ENCODE assay signal across 24 cellular contexts in the genomic region with DNA sequence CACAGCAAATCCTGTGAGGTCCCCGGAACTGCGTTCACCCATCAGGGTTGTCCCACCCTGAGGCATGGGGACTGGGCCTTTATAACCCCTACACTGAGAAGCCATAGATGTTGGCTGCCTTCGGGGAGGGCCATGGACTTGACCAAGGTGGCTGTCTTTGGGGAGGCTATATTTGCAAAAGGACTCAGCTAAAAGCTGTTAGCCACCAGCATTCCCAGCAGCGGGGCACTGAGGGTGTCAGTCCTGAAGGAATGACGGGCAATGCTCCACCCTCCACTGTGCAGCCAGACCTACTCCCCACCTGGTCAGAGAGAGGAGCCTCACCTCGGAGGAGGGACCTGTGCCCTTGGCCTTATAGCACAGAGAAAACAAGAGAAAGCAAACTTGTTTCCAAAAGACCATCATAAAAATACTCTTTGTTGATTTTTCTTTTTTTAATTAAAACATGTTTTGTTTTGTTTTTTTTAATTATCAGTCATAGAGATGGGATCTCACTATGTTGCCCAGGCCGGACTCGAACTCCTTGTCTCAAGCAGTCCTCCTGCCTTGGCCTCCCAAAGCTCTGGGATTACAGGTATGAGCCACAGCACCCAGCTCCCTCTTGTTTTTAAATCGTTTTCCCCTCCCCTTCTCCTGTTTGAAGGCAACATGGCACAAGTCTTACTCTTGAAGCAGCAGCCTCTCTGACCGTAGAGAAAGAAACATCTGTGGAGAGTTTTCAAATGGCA. TPM values are rescaled to one million over a fixed set of nuclear protein-coding genes. Genes with fewer than 3 reads are reported as not detected.
DNase-seq lines count a peak whose midpoint lies in the region; ATAC-seq and TF ChIP-seq lines count a peak whose summit lies in the region.
"Had no signal": no experiment of that assay in that cellular context is flagged by ENCODE, and none has a peak within 500 bp of the region (broad histone marks: within the 10 kb centered on the region; RNA-seq: fewer than 3 reads in every experiment).

No MANE protein-coding gene starts in this region.

- no peaks in the 10 kb centered on the region for H3K79me1 ChIP-seq in IMR-90 (ENCODE audit: low read depth in 1 of 2, low read length in 2 of 2)

- H3K4me2 ChIP-seq in IMR-90 (ENCODE audit: low read depth, low read length) (no peak overlapping the region), PC-9 (no peak overlapping the region)
- H3K4me2 ChIP-seq: BLaER1, SK-N-SH had no signal

- H3K56ac ChIP-seq in IMR-90 (ENCODE audit: extremely low read depth, insufficient read depth, low read length), result no peak overlapping the region

- no peak overlapping the region for H3K18ac ChIP-seq in IMR-90 (ENCODE audit: low read depth, low read length)

- no peak overlapping the region for H4K8ac ChIP-seq in IMR-90 (ENCODE audit: low read depth in 2 of 2, low read length in 2 of 2)

- H2BK20ac ChIP-seq in IMR-90 (ENCODE audit: low read depth, low read length), result no peak overlapping the region

- H3K23ac ChIP-seq in IMR-90 (ENCODE audit: low read depth, low read length), result no peak overlapping the region

- no peak overlapping the region for H4K5ac ChIP-seq in IMR-90 (ENCODE audit: low read depth, low read length)

- no peak overlapping the region for H3K4ac ChIP-seq in IMR-90 (ENCODE audit: low read depth, low read length)

- H4K20me1 ChIP-seq in IMR-90 (ENCODE audit: insufficient read depth, low read length) (no peaks in the 10 kb centered on the region), PC-9 (ENCODE audit: insufficient read depth) (no peaks in the 10 kb centered on the region)
- H4K20me1 ChIP-seq: BLaER1 had no signal

- peaks cover 21% of the 10 kb centered on the region for H3F3A ChIP-seq in PC-9 (ENCODE audit: insufficient read depth, low read depth)

- H2AK9ac ChIP-seq in IMR-90 (replicated peaks; ENCODE audit: low read depth, low read length, poor library complexity), result no peak overlapping the region

- H3K79me2 ChIP-seq in PC-9 (ENCODE audit: low read depth), result no peaks in the 10 kb centered on the region

- H3K36me3 Mint-ChIP-seq in endodermal cell (ENCODE audit: low read depth), result no peaks in the 10 kb centered on the region
- H3K36me3 Mint-ChIP-seq: IgD-negative memory B cell had no signal

- POLR2A ChIA-PET in IMR-90 (lab: Charles Lee; ENCODE audit: unreplicated experiment), result no interaction called here
- POLR2A ChIA-PET in PC-9 (lab: Charles Lee; ENCODE audit: unreplicated experiment), result no interaction called here

- no peak for TF ChIP-seq CTCF in IMR-90 (conservative IDR thresholded peaks at IDR 0.05; ENCODE audit: low read depth, low read length)
- no peak for TF ChIP-seq CTCF in PC-9 (conservative IDR thresholded peaks at IDR 0.05)
- no peak for TF ChIP-seq CTCF in endodermal cell (conservative IDR thresholded peaks at IDR 0.05)
- TF ChIP-seq CTCF in spleen (IDR thresholded peaks at IDR 0.05 in 8 of 11, conservative IDR thresholded peaks at IDR 0.05 in 3 of 11), result no peak

- no peaks in the 10 kb centered on the region for H3K9me1 ChIP-seq in IMR-90 (ENCODE audit: insufficient read depth, low read length)

- CTCF ChIA-PET in IMR-90 (lab: Yijun Ruan, JAX) (interaction anchor here (0.7 kb wide), 1 partner anchor 303 kb away, joined by 4 read pairs; no protein-coding TSS in a partner anchor), PC-9 (lab: Charles Lee) (no interaction called here)

- whole genome bisulfite sequencing in IMR-90 (ENCODE audit: extremely low coverage in 2 of 2, insufficient read length in 1 of 2), 2 experiments, result 100% methylated on average over 2 of the region's 10 CpGs; no CpG with 5 or more reads in 1 of the 2 experiments
- WGBS in endodermal cell (ENCODE audit: insufficient coverage in 1 of 2, insufficient read length in 1 of 2), 2 experiments, result 90 to 91% methylated on average over 6 to 10 of the region's 10 CpGs
- 86 to 93% (median 89%) methylated on average over 10 of the region's 10 CpGs for WGBS in spleen, 5 donors

- H4K91ac ChIP-seq in IMR-90 (ENCODE audit: insufficient read depth, low read depth, low read length), result no peak overlapping the region

- DNase-seq in IMR-90 (no peak), PC-9 (no peak), endodermal cell (no peak), spleen (peak; percentile 59), AG08396 (ENCODE audit: low spot score) (no peak), HUDEP-2 (lab: John Stamatoyannopoulos, UW; ENCODE audit: unreplicated experiment in 76 of 76) (no peak)
- DNase-seq: CD4-positive, alpha-beta T cell; COR-L47; DMS 273 treated with DMSO at 0.1 percent for 48 hours; DMS79 treated with DMSO at 0.1 percent for 48 hours; GM23248; HCEC 1CT; Karpas-422; NCI-H1417; NCI-H1694 treated with DMSO at 0.1 percent for 48 hours; NCI-H2081 treated with DMSO at 0.1 percent for 48 hours; NCI-H2171 treated with DMSO at 0.1 percent for 48 hours; NCI-H446 treated with DMSO at 0.1 percent for 48 hours; NCI-H526 treated with DMSO at 0.1 percent for 48 hours; SHP77 treated with DMSO at 0.1 percent for 48 hours; SK-N-SH had no signal

- ATAC-seq in IMR-90 (ENCODE audit: low read depth), result no peak
- no peak for ATAC-seq in GM18505 (IDR thresholded peaks at IDR 0.05; ENCODE audit: unreplicated experiment)

- H3K9me3 Mint-ChIP-seq in endodermal cell, result peaks cover 3% of the 10 kb centered on the region
- H3K9me3 Mint-ChIP-seq: CD4-positive, alpha-beta T cell; IgD-negative memory B cell had no signal

- H3K4me1 Mint-ChIP-seq in endodermal cell, result no peaks in the 10 kb centered on the region
- H3K4me1 Mint-ChIP-seq: IgD-negative memory B cell had no signal

- dilution Hi-C loops in IMR-90 (cut with HindIII; ENCODE audit: low sequenced_read_pairs, unreplicated experiment), result no loop called here

- H3K9me3 ChIP-seq in IMR-90 (ENCODE audit: control insufficient read depth, insufficient read depth, low read length) (peaks cover 7% of the 10 kb centered on the region; the same call in 1 of the 2 replicates), PC-9 (ENCODE audit: insufficient read depth, low read depth) (no peaks in the 10 kb centered on the region), endodermal cell (ENCODE audit: control insufficient read depth, low read length) (no peaks in the 10 kb centered on the region), spleen (no peaks in the 10 kb centered on the region)
- H3K9me3 ChIP-seq: SK-N-SH had no signal

- H2AK5ac ChIP-seq in IMR-90 (ENCODE audit: low read depth, low read length), result no peak overlapping the region

- peaks cover 16% of the 10 kb centered on the region for H3K27me3 ChIP-seq in IMR-90 (ENCODE audit: control insufficient read depth, insufficient read depth, low read length)
- H3K27me3 ChIP-seq in PC-9 (ENCODE audit: insufficient read depth, low read depth), result no peaks in the 10 kb centered on the region
- no peaks in the 10 kb centered on the region for H3K27me3 ChIP-seq in endodermal cell (ENCODE audit: control insufficient read depth, insufficient read depth, low read length, poor library complexity, severe bottlenecking)
- no peaks in the 10 kb centered on the region for H3K27me3 ChIP-seq in spleen (replicated peaks in 1 of 7)
- H3K27me3 ChIP-seq: BLaER1 had no signal

- no peak overlapping the region for H2BK15ac ChIP-seq in IMR-90 (ENCODE audit: low read depth, low read length)

- H3K36me3 ChIP-seq in IMR-90 (ENCODE audit: control insufficient read depth, insufficient read depth, low read length) (no peaks in the 10 kb centered on the region), PC-9 (ENCODE audit: low read depth) (no peaks in the 10 kb centered on the region), endodermal cell (ENCODE audit: control insufficient read depth, insufficient read depth, low read length) (no peaks in the 10 kb centered on the region), spleen (no peaks in the 10 kb centered on the region)
- H3K36me3 ChIP-seq: BLaER1 had no signal

- peak overlapping the region; percentile 33 for H2AFZ ChIP-seq in IMR-90 (replicated peaks; ENCODE audit: low read length, poor library complexity)
- no peak overlapping the region for H2AFZ ChIP-seq in PC-9
- H2AFZ ChIP-seq: GM23248 had no signal

- H3K4me1 ChIP-seq in IMR-90 (ENCODE audit: control insufficient read depth, insufficient read depth, low read length) (no peaks in the 10 kb centered on the region), PC-9 (replicated peaks; ENCODE audit: insufficient read depth) (peaks cover 21% of the 10 kb centered on the region), endodermal cell (ENCODE audit: control insufficient read depth, insufficient read depth, low read length) (no peaks in the 10 kb centered on the region), spleen (no peaks in the 10 kb centered on the region)
- H3K4me1 ChIP-seq: BLaER1 had no signal

- H3K27ac Mint-ChIP-seq in endodermal cell, result peak overlapping the region; percentile 48
- H3K27ac Mint-ChIP-seq: CD4-positive, alpha-beta T cell; IgD-negative memory B cell had no signal

- in situ Hi-C loops in IMR-90 (cut with MboI; ENCODE audit: low sequenced_read_pairs), result no loop called here

- TF ChIP-seq POLR2A in IMR-90 (IDR thresholded peaks at IDR 0.05; ENCODE audit: low read depth, low read length) (no peak), spleen (IDR thresholded peaks at IDR 0.05) (no peak), GM18505 (IDR thresholded peaks at IDR 0.05; ENCODE audit: borderline replicate concordance, extremely low read depth, insufficient read depth, insufficient read length) (no peak)

- no peak overlapping the region for H3K14ac ChIP-seq in IMR-90 (replicated peaks; ENCODE audit: low read depth, low read length)

- no peak overlapping the region for H2BK120ac ChIP-seq in IMR-90 (ENCODE audit: low read depth, low read length)

- no peaks in the 10 kb centered on the region for H3K9me2 ChIP-seq in PC-9 (ENCODE audit: insufficient read depth)
- H3K9me2 ChIP-seq: SK-N-SH had no signal

- H3K4me3 ChIP-seq in IMR-90 (ENCODE audit: insufficient read depth, low read depth, low read length), result no peak overlapping the region
- H3K4me3 ChIP-seq in PC-9, result no peak overlapping the region
- no peak overlapping the region for H3K4me3 ChIP-seq in endodermal cell (ENCODE audit: low read length)
- no peak overlapping the region for H3K4me3 ChIP-seq in spleen
- H3K4me3 ChIP-seq: BLaER1, GM23248 had no signal

- H3K27ac ChIP-seq in IMR-90 (ENCODE audit: insufficient read depth, low read length) (no peak overlapping the region), PC-9 (peak overlapping the region; percentile 89), endodermal cell (ENCODE audit: low read depth, low read length) (no peak overlapping the region), spleen (no peak overlapping the region)
- H3K27ac ChIP-seq: BLaER1, GM23248 had no signal

- BruUV-seq in IMR-90 (replicated peaks; lab: Mats Ljungman, UMichigan) (no TSS peak), PC-9 (replicated peaks; lab: Mats Ljungman, UMichigan) (no TSS peak)

- no peak overlapping the region for H2BK5ac ChIP-seq in IMR-90 (ENCODE audit: low read depth, low read length, poor library complexity, severe bottlenecking)

- no peak for TF ChIP-seq RAD21 in IMR-90 (IDR thresholded peaks at IDR 0.05; ENCODE audit: low read length)

- H3K27me3 Mint-ChIP-seq in endodermal cell (ENCODE audit: insufficient read depth), result no peaks in the 10 kb centered on the region
- H3K27me3 Mint-ChIP-seq: CD4-positive, alpha-beta T cell had no signal

- intact Hi-C loops in IMR-90 (cut with micrococcal nuclease), result no loop called here
- intact Hi-C loops in PC-9 (cut with micrococcal nuclease; ENCODE audit: unreplicated experiment), result loop anchor here (5.0 kb wide), 1 partner anchor 48 kb away; no protein-coding TSS in a partner anchor
- intact Hi-C loops in spleen (cut with DNase I; ENCODE audit: low total_unique reads), result no loop called here

- no peak overlapping the region for H3K9ac ChIP-seq in IMR-90 (ENCODE audit: low read depth, low read length)
- no peak overlapping the region for H3K9ac ChIP-seq in endodermal cell (ENCODE audit: extremely low read depth, low read length, poor library complexity, severe bottlenecking)
- H3K9ac ChIP-seq: BLaER1, GM23248, SK-N-SH had no signal

- H3K4me3 Mint-ChIP-seq in endodermal cell, result no peak overlapping the region
- H3K4me3 Mint-ChIP-seq: CD4-positive, alpha-beta T cell; IgD-negative memory B cell had no signal

RNA-seq across cellular contexts. Expression of a gene that starts 26.7 kb away (rescaled TPM):
- total RNA-seq in IMR-90 (2012; rRNA removed), result 19.7 TPM in 2 replicates
- polyA plus RNA-seq in IMR-90 (2012; rRNA removed), result 45.2 and 46.4 TPM in 2 replicates
- polyA plus RNA-seq in IMR-90 (2012; cell fraction: cytosol; rRNA removed), result 45.4 and 65.3 TPM in 2 replicates
- 19.7 and 27.9 TPM in 2 replicates for polyA plus RNA-seq in IMR-90 (2012; cell fraction: nucleus; rRNA removed; ENCODE audit: low replicate concordance)
- total RNA-seq in PC-9 (2021), result 79.8 and 83.3 TPM in 2 replicates
- 100 to 1,000 TPM in 1 of 2 donors, 10 to 100 TPM in 1; 85.1 to 108 TPM for total RNA-seq in endodermal cell
- polyA plus RNA-seq in endodermal cell (2013, experiment 1 of 2), result 49.5 TPM
- polyA plus RNA-seq in endodermal cell (2013, experiment 2 of 2), result 50.8 TPM
- 10 to 100 TPM; 57.0 to 95.8 (median 66.6) TPM for total RNA-seq in spleen
- 10 to 100 TPM in 2 of 3 donors, 1 to 10 TPM in 1; 9.1 to 15.2 (median 12.8) TPM for polyA plus RNA-seq in spleen
